Comparison of ENCODE assay signal across 25 cellular contexts in the genomic region with DNA sequence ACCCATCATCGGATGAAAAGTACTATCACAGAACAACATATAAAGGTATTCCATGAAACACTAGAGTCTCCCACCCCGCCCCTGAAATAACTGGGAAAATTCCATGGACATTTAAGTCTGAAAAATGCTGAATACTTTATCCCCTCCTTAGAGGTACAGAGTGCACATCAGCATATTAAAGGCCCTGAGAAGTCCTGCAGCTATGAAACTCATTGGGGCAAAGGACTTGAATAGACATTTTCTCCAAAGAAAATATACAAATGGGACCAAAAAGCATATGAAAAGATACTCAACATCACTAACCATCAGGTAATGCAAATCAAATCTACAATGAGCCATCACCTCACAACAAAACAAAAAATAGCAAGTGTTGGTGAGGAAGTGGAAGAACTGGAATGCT. TPM values are rescaled to one million over a fixed set of nuclear protein-coding genes. Genes with fewer than 3 reads are reported as not detected.
DNase-seq lines count a peak whose midpoint lies in the region; ATAC-seq and TF ChIP-seq lines count a peak whose summit lies in the region.
"Had no signal": no experiment of that assay in that cellular context is flagged by ENCODE, and none has a peak within 500 bp of the region (broad histone marks: within the 10 kb centered on the region; RNA-seq: fewer than 3 reads in every experiment).

No MANE protein-coding gene starts in this region.

- H3K27me3 Mint-ChIP-seq in activated T-cell treated with anti-CD3 and anti-CD28 coated beads, Interleukin-2, amount 50 U/mL, for 24 hours = no peaks in the 10 kb centered on the region
- peaks cover 0 to 1% of the 10 kb centered on the region in 2 donors for H3K27me3 Mint-ChIP-seq in CD8-positive, alpha-beta memory T cell
- no peaks in the 10 kb centered on the region for H3K27me3 Mint-ChIP-seq in activated CD8-positive, alpha-beta T cell treated with anti-CD3 and anti-CD28 coated beads for 36 hours
- no peaks in the 10 kb centered on the region for H3K27me3 Mint-ChIP-seq in naive thymus-derived CD4-positive, alpha-beta T cell

- ATAC-seq in activated CD8-positive, alpha-beta T cell treated with anti-CD3 and anti-CD28 coated beads for 36 hours = no peak
- ATAC-seq in naive thymus-derived CD4-positive, alpha-beta T cell = no peak
- no peak for ATAC-seq in left colon
- ATAC-seq: gastroesophageal sphincter; HCT116; HepG2; sciatic nerve; stimulated activated naive CD8-positive, alpha-beta T cell treated with anti-CD3 and anti-CD28 coated beads, Interleukin-15, Interleukin-2, amounts not matched to agents 100 U/mL and 50 U/mL, for 24 hours had no signal

- DNase-seq in activated T-cell treated with anti-CD3 and anti-CD28 coated beads, Interleukin-2, amount 50 U/mL, for 24 hours = no peak
- DNase-seq in activated T-cell treated with anti-CD3 and anti-CD28 coated beads, Interleukin-2, amount 50 U/mL, for 48 hours = no peak
- DNase-seq in CD8-positive, alpha-beta memory T cell = no peak
- DNase-seq in activated CD8-positive, alpha-beta T cell treated with anti-CD3 and anti-CD28 coated beads for 36 hours = no peak
- DNase-seq in naive thymus-derived CD4-positive, alpha-beta T cell = no peak
- DNase-seq in caudate nucleus (lab: John Stamatoyannopoulos, UW) (no peak), left colon (no peak), COLO829 (ENCODE audit: low spot score) (no peak)
- DNase-seq: ACHN; hypothalamus; NCI-H1105; NCI-H2029 treated with DMSO at 0.1 percent for 48 hours; NCI-H226; NCI-H748 treated with DMSO at 0.1 percent for 48 hours; stimulated activated naive CD8-positive, alpha-beta T cell treated with anti-CD3 and anti-CD28 coated beads, Interleukin-15, Interleukin-2, amounts not matched to agents 100 U/mL and 50 U/mL, for 24 hours; T1000 had no signal

- H3K36me3 ChIP-seq in CD8-positive, alpha-beta memory T cell (ENCODE audit: insufficient read depth, low read length) = peaks cover 11% of the 10 kb centered on the region
- H3K36me3 ChIP-seq in naive thymus-derived CD4-positive, alpha-beta T cell (ENCODE audit: control insufficient read depth in 2 of 3, insufficient read depth in 3 of 3, low read length in 3 of 3) = peaks cover 0 to 11% (median 0%) of the 10 kb centered on the region in 3 experiments
- H3K36me3 ChIP-seq: breast epithelium had no signal

- H3K9me3 ChIP-seq in CD8-positive, alpha-beta memory T cell (ENCODE audit: low read length) = no peaks in the 10 kb centered on the region
- H3K9me3 ChIP-seq in naive thymus-derived CD4-positive, alpha-beta T cell (ENCODE audit: control insufficient read depth in 2 of 3, low read length in 3 of 3) = no peaks in the 10 kb centered on the region
- H3K9me3 ChIP-seq: BLaER1, breast epithelium, gastroesophageal sphincter had no signal

- intact Hi-C loops in activated CD8-positive, alpha-beta T cell treated with anti-CD3 and anti-CD28 coated beads for 36 hours (cut with micrococcal nuclease) = no loop called here
- intact Hi-C loops in naive thymus-derived CD4-positive, alpha-beta T cell (cut with micrococcal nuclease) = no loop called here
- intact Hi-C loops in left colon (cut with DNase I, micrococcal nuclease) = no loop called here

- H3K27ac ChIP-seq in CD8-positive, alpha-beta memory T cell (ENCODE audit: low read depth, low read length) = no peak overlapping the region
- no peak overlapping the region for H3K27ac ChIP-seq in naive thymus-derived CD4-positive, alpha-beta T cell (ENCODE audit: low read depth, low read length)
- H3K27ac ChIP-seq in caudate nucleus (ENCODE audit: low read depth, low read length) = no peak overlapping the region
- H3K27ac ChIP-seq: BLaER1, coronary artery, neural progenitor cell, SK-N-MC had no signal

- peak overlapping the region; percentile 87 for H3K27ac Mint-ChIP-seq in activated T-cell treated with anti-CD3 and anti-CD28 coated beads, Interleukin-2, amount 50 U/mL, for 24 hours
- peak overlapping the region in 7 of 8 donors; percentile 27 to 96 (median 82) for H3K27ac Mint-ChIP-seq in CD8-positive, alpha-beta memory T cell
- H3K27ac Mint-ChIP-seq in activated CD8-positive, alpha-beta T cell treated with anti-CD3 and anti-CD28 coated beads for 36 hours = peak overlapping the region; percentile 33
- H3K27ac Mint-ChIP-seq in naive thymus-derived CD4-positive, alpha-beta T cell = peak overlapping the region in 6 of 9 donors; percentile 38 to 93 (median 77)
- H3K27ac Mint-ChIP-seq: neural progenitor cell had no signal

- peaks cover 87% of the 10 kb centered on the region for H3K36me3 Mint-ChIP-seq in activated T-cell treated with anti-CD3 and anti-CD28 coated beads, Interleukin-2, amount 50 U/mL, for 24 hours (ENCODE audit: low read depth)
- peaks cover 30 to 74% (median 34%) of the 10 kb centered on the region in 3 donors for H3K36me3 Mint-ChIP-seq in CD8-positive, alpha-beta memory T cell
- peaks cover 71% of the 10 kb centered on the region for H3K36me3 Mint-ChIP-seq in activated CD8-positive, alpha-beta T cell treated with anti-CD3 and anti-CD28 coated beads for 36 hours (ENCODE audit: low read depth)
- peaks cover 18 to 68% (median 58%) of the 10 kb centered on the region in 5 donors for H3K36me3 Mint-ChIP-seq in naive thymus-derived CD4-positive, alpha-beta T cell

- peaks cover 29% of the 10 kb centered on the region for H3K4me1 ChIP-seq in CD8-positive, alpha-beta memory T cell (ENCODE audit: insufficient read depth, low read length)
- peaks cover 0 to 14% of the 10 kb centered on the region in 2 donors for H3K4me1 ChIP-seq in naive thymus-derived CD4-positive, alpha-beta T cell (ENCODE audit: control insufficient read depth in 2 of 2, insufficient read depth in 2 of 2, low read length in 2 of 2)
- H3K4me1 ChIP-seq: BLaER1, neural progenitor cell had no signal

- no peak for TF ChIP-seq CTCF in activated CD8-positive, alpha-beta T cell treated with anti-CD3 and anti-CD28 coated beads for 36 hours (IDR thresholded peaks at IDR 0.05)

- no peaks in the 10 kb centered on the region for H3K9me3 Mint-ChIP-seq in activated T-cell treated with anti-CD3 and anti-CD28 coated beads, Interleukin-2, amount 50 U/mL, for 24 hours
- H3K9me3 Mint-ChIP-seq in CD8-positive, alpha-beta memory T cell = no peaks in the 10 kb centered on the region
- no peaks in the 10 kb centered on the region for H3K9me3 Mint-ChIP-seq in activated CD8-positive, alpha-beta T cell treated with anti-CD3 and anti-CD28 coated beads for 36 hours
- H3K9me3 Mint-ChIP-seq in naive thymus-derived CD4-positive, alpha-beta T cell = no peaks in the 10 kb centered on the region

- POLR2A ChIA-PET in CD8-positive, alpha-beta memory T cell (lab: Charles Lee) = no interaction called here
- POLR2A ChIA-PET in activated CD8-positive, alpha-beta T cell treated with anti-CD3 and anti-CD28 coated beads for 36 hours (lab: Charles Lee) = interaction anchor here (1.3 to 2.1 kb wide), 2 partner anchors 12 to 18 kb away, joined by 3 to 5 read pairs; no protein-coding TSS in a partner anchor
- POLR2A ChIA-PET in naive thymus-derived CD4-positive, alpha-beta T cell (lab: Charles Lee) = no interaction called here

- no peaks in the 10 kb centered on the region for H3K27me3 ChIP-seq in CD8-positive, alpha-beta memory T cell (ENCODE audit: insufficient read depth, low read length, poor library complexity, severe bottlenecking)
- H3K27me3 ChIP-seq in naive thymus-derived CD4-positive, alpha-beta T cell (ENCODE audit: control insufficient read depth in 2 of 2, insufficient read depth in 2 of 2, low read length in 2 of 2) = no peaks in the 10 kb centered on the region
- H3K27me3 ChIP-seq: BLaER1, breast epithelium, gastroesophageal sphincter, neural progenitor cell had no signal

- no peak overlapping the region for H3K4me3 Mint-ChIP-seq in activated T-cell treated with anti-CD3 and anti-CD28 coated beads, Interleukin-2, amount 50 U/mL, for 24 hours
- peak overlapping the region in 3 of 7 donors; percentile 4 to 53 (median 22) for H3K4me3 Mint-ChIP-seq in CD8-positive, alpha-beta memory T cell
- no peak overlapping the region for H3K4me3 Mint-ChIP-seq in activated CD8-positive, alpha-beta T cell treated with anti-CD3 and anti-CD28 coated beads for 36 hours
- H3K4me3 Mint-ChIP-seq in naive thymus-derived CD4-positive, alpha-beta T cell = peak overlapping the region in 5 of 10 donors; percentile 20 to 76 (median 44)
- H3K4me3 Mint-ChIP-seq: neural progenitor cell had no signal

- peaks cover 47% of the 10 kb centered on the region for H3K4me1 Mint-ChIP-seq in activated T-cell treated with anti-CD3 and anti-CD28 coated beads, Interleukin-2, amount 50 U/mL, for 24 hours (ENCODE audit: low read depth)
- H3K4me1 Mint-ChIP-seq in CD8-positive, alpha-beta memory T cell = peaks cover 54 to 80% (median 68%) of the 10 kb centered on the region in 3 donors
- H3K4me1 Mint-ChIP-seq in activated CD8-positive, alpha-beta T cell treated with anti-CD3 and anti-CD28 coated beads for 36 hours (ENCODE audit: low read depth) = peaks cover 46% of the 10 kb centered on the region
- H3K4me1 Mint-ChIP-seq in naive thymus-derived CD4-positive, alpha-beta T cell = peaks cover 28 to 66% (median 50%) of the 10 kb centered on the region in 7 donors

- CTCF ChIA-PET in CD8-positive, alpha-beta memory T cell (lab: Charles Lee) = interaction anchor here (0.6 to 1.3 kb wide), 2 partner anchors 9 to 14 kb away, joined by 3 to 4 read pairs; no protein-coding TSS in a partner anchor
- CTCF ChIA-PET in activated CD8-positive, alpha-beta T cell treated with anti-CD3 and anti-CD28 coated beads for 36 hours (lab: Charles Lee) = interaction anchor here (1.6 kb wide), 1 partner anchor 31 kb away, joined by 3 read pairs; no protein-coding TSS in a partner anchor
- CTCF ChIA-PET in naive thymus-derived CD4-positive, alpha-beta T cell (lab: Charles Lee) = no interaction called here

- H3K4me3 ChIP-seq in CD8-positive, alpha-beta memory T cell (ENCODE audit: low read length) = no peak overlapping the region
- H3K4me3 ChIP-seq in naive thymus-derived CD4-positive, alpha-beta T cell (ENCODE audit: low read length) = no peak overlapping the region
- H3K4me3 ChIP-seq: BLaER1, breast epithelium, coronary artery, gastroesophageal sphincter, neural progenitor cell, SK-N-MC had no signal

RNA-seq across cellular contexts. Expression of a gene that starts 18.9 kb away (rescaled TPM):
- total RNA-seq in CD8-positive, alpha-beta memory T cell = 10 to 100 TPM; 50.2 to 56.1 TPM
- 29.7 TPM for polyA plus RNA-seq in CD8-positive, alpha-beta memory T cell
- total RNA-seq in activated CD8-positive, alpha-beta T cell treated with anti-CD3 and anti-CD28 coated beads for 36 hours = 10 to 100 TPM; 96.5 to 97.0 TPM
- 100 to 1,000 TPM in 1 of 5 experiments, 10 to 100 TPM in 4; 44.1 to 100 (median 60.7) TPM for total RNA-seq in naive thymus-derived CD4-positive, alpha-beta T cell
- polyA plus RNA-seq in naive thymus-derived CD4-positive, alpha-beta T cell = 10 to 100 TPM; 15.7 to 19.2 TPM
- 100 to 1,000 TPM in 1 of 2 donors, 10 to 100 TPM in 1; 77.5 to 115 TPM for total RNA-seq in left colon

Comparison
In these comparisons a context has a peak if more than half of its experiments do, and no peak if none do; other contexts are left out.
1. H3K27ac Mint-ChIP-seq: peak in every context shown above with its lines; median percentile 87 in activated T-cell treated with anti-CD3 and anti-CD28 coated beads, Interleukin-2, amount 50 U/mL, for 24 hours; 82 in CD8-positive, alpha-beta memory T cell; 77 in naive thymus-derived CD4-positive, alpha-beta T cell; 33 in activated CD8-positive, alpha-beta T cell treated with anti-CD3 and anti-CD28 coated beads for 36 hours.